Comparison of ENCODE assay signal across 21 cellular contexts in genomic region chr17:31152271-31152670, GRCh38. TPM values are rescaled to one million over a fixed set of nuclear protein-coding genes. Genes with fewer than 3 reads are reported as not detected.
A peak's percentile ranks its signal among the peaks of the same experiment; 100 is the strongest.
DNase-seq lines count a peak whose midpoint lies in the region; ATAC-seq, FAIRE-seq and TF ChIP-seq lines count a peak whose summit lies in the region.
"Had no signal": no experiment of that assay in that cellular context is flagged by ENCODE, and none has a peak within 500 bp of the region (broad histone marks: within the 10 kb centered on the region; RNA-seq: fewer than 3 reads in every experiment).

No MANE protein-coding gene starts in this region.

- no peak for TF ChIP-seq CTCF in kidney (IDR thresholded peaks at IDR 0.05; ENCODE audit: borderline replicate concordance, extremely low read depth, insufficient read depth)

- H3K9ac ChIP-seq in Karpas-422 (ENCODE audit: low read length) (no peak overlapping the region), kidney (ENCODE audit: low read length in 2 of 2) (no peak overlapping the region)

- H4K20me1 ChIP-seq in Karpas-422 (ENCODE audit: insufficient read depth, low read depth, low read length) = no peaks in the 10 kb centered on the region

- H3K4me1 ChIP-seq in Karpas-422 (ENCODE audit: low read length) (peaks cover 60% of the 10 kb centered on the region), kidney (ENCODE audit: control insufficient read depth in 1 of 2, insufficient read depth in 1 of 2, low read depth in 1 of 2, low read length in 2 of 2) (peaks cover 0 to 3% of the 10 kb centered on the region in 2 donors)

- H3K4me3 ChIP-seq in Karpas-422 (ENCODE audit: low read length) (no peak overlapping the region), kidney (ENCODE audit: low read length in 2 of 2) (no peak overlapping the region)

- no peak overlapping the region for H2AFZ ChIP-seq in Karpas-422 (ENCODE audit: low read length)

- intact Hi-C loops in kidney (cut with DNase I) (no loop called here), Right ventricle myocardium inferior (cut with DNase I) (no loop called here)

- H3K36me3 ChIP-seq in Karpas-422 (ENCODE audit: insufficient read depth, low read length) (peaks cover 21% of the 10 kb centered on the region), kidney (ENCODE audit: control insufficient read depth in 1 of 2, insufficient read depth in 2 of 2, low read length in 2 of 2) (no peaks in the 10 kb centered on the region)

- DNase-seq in Karpas-422 (no peak), kidney (no peak), DMS153 treated with DMSO at 0.1 percent for 48 hours (lab: John Stamatoyannopoulos, UW; ENCODE audit: unreplicated experiment) (no peak), Right ventricle myocardium inferior (ENCODE audit: missing footprints) (no peak)
- DNase-seq: 8988T; ACHN; AML-193; Caco-2; CD4-positive, alpha-beta T cell; DMS79; GDM1; GOT3; H7 had no signal

- no peaks in the 10 kb centered on the region for H3K9me3 ChIP-seq in Karpas-422 (ENCODE audit: low read length)
- H3K9me3 ChIP-seq in kidney (ENCODE audit: control insufficient read depth in 1 of 2, low read length in 2 of 2) = no peaks in the 10 kb centered on the region
- H3K9me3 ChIP-seq: Caco-2 had no signal

- FAIRE-seq in A204.1 (lab: Jason Lieb, UNC) (peak; percentile 51), colon (lab: Jason Lieb, UNC) (peak; percentile 49), kidney (lab: Jason Lieb, UNC) (peak; percentile 74)
- FAIRE-seq: D721Med, GM12892, HepG2 had no signal

- H3K27ac ChIP-seq in Karpas-422 (ENCODE audit: low read length) (0 out of 2 replicates have a peak overlapping the region, but pooled peaks have one; percentile 45), kidney (ENCODE audit: low read depth in 2 of 2, low read length in 2 of 2) (no peak overlapping the region)
- H3K27ac ChIP-seq: C4-2B had no signal

- no peaks in the 10 kb centered on the region for H3K27me3 ChIP-seq in Karpas-422 (ENCODE audit: low read length)

- peaks cover 92% of the 10 kb centered on the region for H3K79me2 ChIP-seq in Karpas-422 (ENCODE audit: low read length)

- H3K4me2 ChIP-seq in Karpas-422 (ENCODE audit: low read depth, low read length, poor library complexity, severe bottlenecking) = no peak overlapping the region

- no peaks in the 10 kb centered on the region for H3K9me2 ChIP-seq in Karpas-422 (replicated peaks; ENCODE audit: insufficient read depth, low read length)

- ATAC-seq in Right ventricle myocardium inferior = no peak
- no peak for ATAC-seq in SK-N-SH treated with all-trans-retinoic acid at 6 μM for 48 hours
- ATAC-seq: HCT116, HepG2 had no signal

TF ChIP-seq in SK-N-SH treated with all-trans-retinoic acid at 6 μM for 48 hours, 23 proteins besides CTCF, POLR2A, EP300 and RAD21:
- no peak for TF ChIP-seq POU6F1 (CRISPR knock-in tag; IDR thresholded peaks at IDR 0.05; ENCODE audit: borderline replicate concordance, low read depth)
- TF ChIP-seq ISL1 (CRISPR knock-in tag; IDR thresholded peaks at IDR 0.05) = no peak
- no peak for TF ChIP-seq ZNF8 (CRISPR knock-in tag; IDR thresholded peaks at IDR 0.05)
- no peak for TF ChIP-seq PATZ1 (CRISPR knock-in tag; IDR thresholded peaks at IDR 0.05; ENCODE audit: borderline replicate concordance)
- TF ChIP-seq BACH2 (CRISPR knock-in tag; IDR thresholded peaks at IDR 0.05; ENCODE audit: borderline replicate concordance) = no peak
- TF ChIP-seq GLIS3 (CRISPR knock-in tag; IDR thresholded peaks at IDR 0.05) = no peak
TF ChIP-seq in SK-N-SH treated with all-trans-retinoic acid at 6 μM for 48 hours: peak in this region for 0.

RNA-seq across cellular contexts. Expression of gene NF1, which starts 57.5 kb away (rescaled TPM):
- 56.6 and 164 TPM in 2 replicates for total RNA-seq in Karpas-422 (2014; rRNA removed; shearing (Covaris generic); ENCODE audit: low replicate concordance)
- 61.3 TPM for total RNA-seq in kidney
- polyA plus RNA-seq in kidney (ENCODE audit: insufficient read depth, low read depth, low replicate concordance) = 7.8 TPM
- 37.1 TPM for total RNA-seq in Right ventricle myocardium inferior
